ENCODE assay signal across 8 cellular contexts in genomic region chr13:114118763-114119123, GRCh38. TPM values are rescaled to one million over a fixed set of nuclear protein-coding genes. Genes with fewer than 3 reads are reported as not detected.
A peak's percentile ranks its signal among the peaks of the same experiment; 100 is the strongest.
DNase-seq lines count a peak whose midpoint lies in the region; ATAC-seq and TF ChIP-seq lines count a peak whose summit lies in the region.

No MANE protein-coding gene starts in this region.

- peak overlapping the region; percentile 81 for H3K27ac ChIP-seq in SK-N-MC

- H3K36me3 ChIP-seq in Caco-2 (ENCODE audit: control insufficient read depth, insufficient read depth, low read length) = no peaks in the 10 kb centered on the region
- no peaks in the 10 kb centered on the region for H3K36me3 ChIP-seq in SK-N-MC (ENCODE audit: insufficient read depth, low read length)

- BruUV-seq in Caco-2 (replicated peaks; lab: Mats Ljungman, UMichigan) = no TSS peak

- DNase-seq in Caco-2 (peak in 1 of 2 experiments; percentile 71), SK-N-MC (ENCODE audit: low read depth, low spot score) (no peak), fibroblast of the aortic adventitia (ENCODE audit: low read depth) (peak; percentile 58), progenitor cell of endocrine pancreas (ENCODE audit: low spot score, unreplicated experiment) (no peak), DMS 273 treated with DMSO at 0.1 percent for 48 hours (lab: John Stamatoyannopoulos, UW) (no peak), RKO (ENCODE audit: low spot score) (no peak), SIG-M5 treated with dmso at 0.1 percent for 504 hours (lab: John Stamatoyannopoulos, UW; ENCODE audit: unreplicated experiment) (no peak), left colon (no peak)

- H3K9me3 ChIP-seq in Caco-2 (no peaks in the 10 kb centered on the region), SK-N-MC (ENCODE audit: low read depth, low read length) (no peaks in the 10 kb centered on the region)

- H3K4me3 ChIP-seq in Caco-2 (ENCODE audit: low read depth, low read length) (no peak overlapping the region), SK-N-MC (peak overlapping the region; percentile 52), fibroblast of the aortic adventitia (ENCODE audit: low read depth, low read length) (peak overlapping the region; percentile 44)

- H3K9ac ChIP-seq in SK-N-MC (ENCODE audit: insufficient read length) = no peak overlapping the region

- ATAC-seq in left colon = no peak

- no peaks in the 10 kb centered on the region for H3K36me3 Mint-ChIP-seq in Caco-2 (ENCODE audit: insufficient read depth, unreplicated experiment)
- no peaks in the 10 kb centered on the region for H3K36me3 Mint-ChIP-seq in progenitor cell of endocrine pancreas (ENCODE audit: insufficient read depth)

- peak overlapping the region; percentile 71 for H3K4me3 Mint-ChIP-seq in Caco-2 (ENCODE audit: unreplicated experiment)
- peak overlapping the region; percentile 45 for H3K4me3 Mint-ChIP-seq in progenitor cell of endocrine pancreas (ENCODE audit: low read depth)

- H3K9me3 Mint-ChIP-seq in Caco-2 (ENCODE audit: unreplicated experiment) (no peaks in the 10 kb centered on the region), progenitor cell of endocrine pancreas (ENCODE audit: low read depth) (no peaks in the 10 kb centered on the region)

- CTCF ChIA-PET in Caco-2 (lab: Charles Lee) = no interaction called here

- peak overlapping the region; percentile 60 for H3K27ac Mint-ChIP-seq in Caco-2 (ENCODE audit: unreplicated experiment)
- H3K27ac Mint-ChIP-seq in progenitor cell of endocrine pancreas = peak overlapping the region; percentile 94

- no peaks in the 10 kb centered on the region for H3K27me3 Mint-ChIP-seq in Caco-2 (ENCODE audit: insufficient read depth, unreplicated experiment)
- H3K27me3 Mint-ChIP-seq in progenitor cell of endocrine pancreas = no peaks in the 10 kb centered on the region

- TF ChIP-seq CTCF in Caco-2 (IDR thresholded peaks at IDR 0.05; ENCODE audit: insufficient read depth in 1 of 2, low read depth in 1 of 2, low read length in 1 of 2, severe bottlenecking in 1 of 2, unreplicated experiment in 1 of 2) (no peak), fibroblast of the aortic adventitia (IDR thresholded peaks at IDR 0.05; ENCODE audit: insufficient read depth, low read length) (no peak), progenitor cell of endocrine pancreas (IDR thresholded peaks at IDR 0.05; ENCODE audit: unreplicated experiment) (no peak)

- H3K27me3 ChIP-seq in Caco-2 (replicated peaks; ENCODE audit: control insufficient read depth, insufficient read depth, low read length) = no peaks in the 10 kb centered on the region

- intact Hi-C loops in Caco-2 (cut with micrococcal nuclease; ENCODE audit: unreplicated experiment) (loop anchor here (10.0 kb wide), 1 partner anchor 54 kb away; no protein-coding TSS in a partner anchor), left colon (cut with DNase I, micrococcal nuclease) (no loop called here)

- POLR2A ChIA-PET in Caco-2 (lab: Charles Lee) = no interaction called here

- H3K4me1 Mint-ChIP-seq in Caco-2 (ENCODE audit: low read depth, unreplicated experiment) (peaks cover 20% of the 10 kb centered on the region), progenitor cell of endocrine pancreas (ENCODE audit: low read depth) (peaks cover 24% of the 10 kb centered on the region)

- H3K4me1 ChIP-seq in Caco-2 = peaks cover 33% of the 10 kb centered on the region

RNA-seq across cellular contexts. Expression of gene RASA3, which starts 13.7 kb away (rescaled TPM):
- total RNA-seq in Caco-2 (2022) = 0.88 and 0.95 TPM in 2 replicates
- 14.0 and 36.1 TPM in 2 replicates for total RNA-seq in fibroblast of the aortic adventitia (ENCODE audit: low replicate concordance)
- 6.3 and 7.6 TPM in 2 replicates for total RNA-seq in progenitor cell of endocrine pancreas
- total RNA-seq in left colon = 1 to 10 TPM; 6.5 to 9.0 TPM
